In the genomic region with DNA sequence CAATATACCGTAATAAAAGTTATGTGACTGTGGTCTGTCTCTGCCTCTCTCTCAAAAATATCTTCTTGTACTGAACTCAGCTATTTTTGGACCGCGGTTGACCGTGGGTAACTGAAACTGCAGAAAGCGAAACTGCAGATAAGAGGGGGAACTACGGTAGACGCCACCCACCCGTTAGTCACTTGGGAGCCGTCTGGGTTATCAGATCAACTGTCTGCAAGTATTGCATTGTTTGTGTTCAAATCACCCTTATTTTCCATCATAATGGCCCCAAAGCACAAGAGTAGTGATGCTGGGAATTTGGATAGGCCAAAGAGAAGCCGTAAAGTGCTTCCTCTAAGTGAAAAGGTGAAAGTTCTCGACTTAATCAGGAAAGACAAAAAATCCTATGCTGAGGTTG, we compare ENCODE assay signal across 8 cellular contexts. TPM values are rescaled to one million over a fixed set of nuclear protein-coding genes. Genes with fewer than 3 reads are reported as not detected.
DNase-seq lines count a peak whose midpoint lies in the region; ATAC-seq, FAIRE-seq and TF ChIP-seq lines count a peak whose summit lies in the region.
"Not testable (repeated sequence)": the region's sequence is repeated elsewhere in the genome, so short reads cannot be mapped to it uniquely, and the experiment has no call there.

No MANE protein-coding gene starts in this region.

- peak overlapping the region; percentile 42 for H3K56ac ChIP-seq in mesendoderm (ENCODE audit: low read length)

- H3K4me1 Mint-ChIP-seq in Caco-2 (ENCODE audit: low read depth, unreplicated experiment): peaks cover 14% of the 10 kb centered on the region

- ATAC-seq in GM19463 (IDR thresholded peaks at IDR 0.05; ENCODE audit: unreplicated experiment) (peak; percentile 84), HG03139 (IDR thresholded peaks at IDR 0.05; ENCODE audit: unreplicated experiment) (peak; percentile 62)

- H3K23ac ChIP-seq in mesendoderm (ENCODE audit: low read length): not testable (repeated sequence)

- peak; percentile 62 for FAIRE-seq in RCC 7860 (lab: Jason Lieb, UNC)

- not testable (repeated sequence) for H3K9ac ChIP-seq in mesendoderm (ENCODE audit: low read length)

- not testable (repeated sequence) for H3K36me3 Mint-ChIP-seq in Caco-2 (ENCODE audit: insufficient read depth, unreplicated experiment)

- no CpG with 5 or more reads among the region's 11 CpGs for WGBS in mesendoderm (ENCODE audit: extremely low coverage, insufficient coverage, low lambda C conversion rate)

- peak overlapping the region; percentile 2 for H3K27ac Mint-ChIP-seq in Caco-2 (ENCODE audit: unreplicated experiment)

- not testable (repeated sequence) for H2BK5ac ChIP-seq in mesendoderm (ENCODE audit: low read length)

- TF ChIP-seq CTCF in Caco-2 (IDR thresholded peaks at IDR 0.05; ENCODE audit: insufficient read depth in 1 of 2, low read depth in 1 of 2, low read length in 1 of 2, severe bottlenecking in 1 of 2, unreplicated experiment in 1 of 2): not testable (repeated sequence)

- not testable (repeated sequence) for H3K79me2 ChIP-seq in mesendoderm (ENCODE audit: control insufficient read depth, insufficient read depth, low read length)

- H3K9me3 ChIP-seq in Caco-2; effector memory CD4-positive, alpha-beta T cell (ENCODE audit: control insufficient read depth, low read length): not testable (repeated sequence)

- H3K4me1 ChIP-seq in Caco-2: peaks cover 38% of the 10 kb centered on the region
- not testable (repeated sequence) for H3K4me1 ChIP-seq in effector memory CD4-positive, alpha-beta T cell (ENCODE audit: control insufficient read depth, insufficient read depth, low read length, poor library complexity, severe bottlenecking); mesendoderm (ENCODE audit: control insufficient read depth, low read depth, low read length)

- H3K27me3 Mint-ChIP-seq in Caco-2 (ENCODE audit: insufficient read depth, unreplicated experiment): not testable (repeated sequence)

- CTCF ChIA-PET in Caco-2 (lab: Charles Lee): interaction anchor here (1.0 kb wide), 1 partner anchor 244 kb away, joined by 4 read pairs; no protein-coding TSS in a partner anchor

- H3K79me1 ChIP-seq in mesendoderm (ENCODE audit: low read length): not testable (repeated sequence)

- H3K36me3 ChIP-seq in Caco-2 (ENCODE audit: control insufficient read depth, insufficient read depth, low read length); effector memory CD4-positive, alpha-beta T cell (ENCODE audit: control insufficient read depth, insufficient read depth, low read length); mesendoderm (ENCODE audit: control insufficient read depth, insufficient read depth, low read length): not testable (repeated sequence)

- not testable (repeated sequence) for H3K4me2 ChIP-seq in mesendoderm (ENCODE audit: low read length)

- intact Hi-C loops in Caco-2 (cut with micrococcal nuclease; ENCODE audit: unreplicated experiment): loop anchor here (10.0 kb wide), 1 partner anchor 235 kb away; no protein-coding TSS in a partner anchor

- H4K5ac ChIP-seq in mesendoderm (ENCODE audit: low read length): not testable (repeated sequence)

- H3K4me3 Mint-ChIP-seq in Caco-2 (ENCODE audit: unreplicated experiment): peak overlapping the region; percentile 36

- not testable (repeated sequence) for BruUV-seq in Caco-2 (replicated peaks; lab: Mats Ljungman, UMichigan)

- H3K4ac ChIP-seq in mesendoderm (ENCODE audit: low read depth, low read length): not testable (repeated sequence)

- H3K18ac ChIP-seq in mesendoderm (ENCODE audit: low read length): not testable (repeated sequence)

- H3K27me3 ChIP-seq in Caco-2 (replicated peaks; ENCODE audit: control insufficient read depth, insufficient read depth, low read length); effector memory CD4-positive, alpha-beta T cell (replicated peaks; ENCODE audit: control insufficient read depth, insufficient read depth, low read length, poor library complexity, severe bottlenecking); mesendoderm (ENCODE audit: insufficient read depth, low read length, poor library complexity): not testable (repeated sequence)

- not testable (repeated sequence) for H2BK120ac ChIP-seq in mesendoderm (ENCODE audit: low read depth, low read length)

- H2AK5ac ChIP-seq in mesendoderm (ENCODE audit: low read length): not testable (repeated sequence)

- POLR2A ChIA-PET in Caco-2 (lab: Charles Lee): not testable (repeated sequence)

- H4K8ac ChIP-seq in mesendoderm (ENCODE audit: low read depth, low read length): not testable (repeated sequence)

- not testable (repeated sequence) for H3K4me3 ChIP-seq in Caco-2 (ENCODE audit: low read depth, low read length); mesendoderm (ENCODE audit: low read length)
- H3K4me3 ChIP-seq in effector memory CD4-positive, alpha-beta T cell (ENCODE audit: insufficient read depth, low read depth, low read length, poor library complexity, severe bottlenecking): peak overlapping the region; percentile 37

- peak in 1 of 2 experiments; percentile 43 for DNase-seq in Caco-2
- peak; percentile 71 for DNase-seq in RCC 7860 (ENCODE audit: low spot score)
- DNase-seq in activated CD8-positive, alpha-beta memory T cell treated with anti-CD3 and anti-CD28 coated beads, Interleukin-2, amount 50 U/mL, for 4 hours: peak; percentile 81
- DNase-seq in effector memory CD4-positive, alpha-beta T cell: peak; percentile 44 to 56 (median 46)
- peak; percentile 81 for DNase-seq in mesendoderm
- peak; percentile 69 for DNase-seq in stimulated activated CD8-positive, alpha-beta memory T cell treated with anti-CD3 and anti-CD28 coated beads, Interleukin-12 subunit alpha, Interleukin-12 subunit beta, amount 100 ng/mL, for 4 hours (ENCODE audit: low read depth)

- H2BK15ac ChIP-seq in mesendoderm (replicated peaks; ENCODE audit: low read depth): not testable (repeated sequence)

- peak overlapping the region; percentile 68 for H3K27ac ChIP-seq in effector memory CD4-positive, alpha-beta T cell (ENCODE audit: insufficient read depth, low read length, poor library complexity, severe bottlenecking)
- H3K27ac ChIP-seq in mesendoderm (ENCODE audit: low read depth, low read length): not testable (repeated sequence)

- H3K9me3 Mint-ChIP-seq in Caco-2 (ENCODE audit: unreplicated experiment): not testable (repeated sequence)

RNA-seq across cellular contexts. Expression of a gene that starts 7.5 kb away (rescaled TPM):
- total RNA-seq in Caco-2 (2022): 252 and 265 TPM in 2 replicates
- polyA plus RNA-seq in mesendoderm (2013, experiment 1 of 2): 245 TPM
- 257 TPM for polyA plus RNA-seq in mesendoderm (2013, experiment 2 of 2)
